ENCODE assay signal across 26 cellular contexts in the genomic region with DNA sequence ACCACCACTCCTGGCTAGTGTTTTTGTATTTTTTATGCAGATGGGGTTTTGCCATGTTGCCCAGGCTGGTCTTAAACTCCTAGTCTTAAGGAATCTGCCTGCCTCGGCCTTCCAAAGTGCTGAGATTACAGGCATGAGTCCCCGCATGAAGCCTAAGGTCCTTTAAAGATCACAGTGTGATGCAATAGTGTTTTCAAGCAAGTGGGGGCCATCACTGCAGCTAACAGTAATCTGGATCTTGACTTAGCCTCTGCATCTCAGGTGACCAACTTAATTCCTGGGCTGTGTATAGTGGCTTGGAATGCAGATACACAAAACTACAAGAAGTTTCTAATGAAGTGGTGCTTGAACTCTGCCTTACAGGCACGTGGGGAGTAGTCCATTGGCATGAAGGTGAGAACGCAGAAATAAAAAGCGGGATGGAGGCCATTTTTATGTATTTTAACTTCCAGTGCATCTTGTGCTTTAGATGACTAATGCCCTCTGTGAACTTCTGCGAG.
DNase-seq lines count a peak whose midpoint lies in the region; ATAC-seq, FAIRE-seq and TF ChIP-seq lines count a peak whose summit lies in the region.
"Had no signal": no experiment of that assay in that cellular context is flagged by ENCODE, and none has a peak within 500 bp of the region (broad histone marks: within the 10 kb centered on the region; RNA-seq: fewer than 3 reads in every experiment).

No MANE protein-coding gene starts in this region.

- H3K4me1 ChIP-seq in HepG2 (ENCODE audit: insufficient read depth, low read length): no peaks in the 10 kb centered on the region
- H3K4me1 ChIP-seq in right lobe of liver: no peaks in the 10 kb centered on the region
- H3K4me1 ChIP-seq in H1 (replicated peaks in 1 of 4; ENCODE audit: control insufficient read depth in 3 of 4, insufficient read depth in 4 of 4, low read length in 3 of 4): no peaks in the 10 kb centered on the region
- no peaks in the 10 kb centered on the region for H3K4me1 ChIP-seq in lower lobe of right lung
- H3K4me1 ChIP-seq: A549; BLaER1 treated with 17β-estradiol and CSF1 and Interleukin-3, amounts not matched to agents 10 nM and 100 nM; Caco-2 had no signal

- no peak overlapping the region for H2BK120ac ChIP-seq in H1 (replicated peaks; ENCODE audit: low read depth, low read length)

- H4K5ac ChIP-seq in H1 (ENCODE audit: insufficient read length, low read depth, low read length): no peak overlapping the region

- CTCF ChIA-PET in HepG2 (lab: Yijun Ruan, JAX; ENCODE audit: low intra/inter-chr PET ratio, low total read pairs) (no interaction called here), H1 (lab: Charles Lee; ENCODE audit: partially characterized antibody) (interaction anchor here (0.9 kb wide), 1 partner anchor 23 kb away, joined by 3 read pairs; no protein-coding TSS in a partner anchor)
- CTCF ChIA-PET in activated CD4-positive, alpha-beta T cell treated with anti-CD3 and anti-CD28 coated beads for 36 hours (lab: Charles Lee): no interaction called here

- no peak overlapping the region for H3K4me3 Mint-ChIP-seq in activated CD4-positive, alpha-beta T cell treated with anti-CD3 and anti-CD28 coated beads for 36 hours
- H3K4me3 Mint-ChIP-seq: B cell; CD4-positive, alpha-beta T cell; CD8-positive, alpha-beta T cell had no signal

- no peaks in the 10 kb centered on the region for H3K27me3 Mint-ChIP-seq in activated CD4-positive, alpha-beta T cell treated with anti-CD3 and anti-CD28 coated beads for 36 hours

- WGBS in HepG2 (ENCODE audit: low lambda C conversion rate): 8% methylated on average over 6 of the region's 6 CpGs
- 61% methylated on average over 6 of the region's 6 CpGs for WGBS in right lobe of liver (ENCODE audit: insufficient coverage, low coverage, low lambda C conversion rate, missing lambda C conversion rate)
- 87% methylated on average over 6 of the region's 6 CpGs; no CpG with 5 or more reads in 1 of the 2 experiments for WGBS in H1 (ENCODE audit: extremely low coverage in 1 of 2, insufficient coverage in 1 of 2, insufficient read length in 1 of 2, insufficient replicate concordance in 2 of 2, low coverage in 1 of 2, low lambda C conversion rate in 2 of 2, missing lambda C conversion rate in 1 of 2), 2 experiments

- H3K36me3 Mint-ChIP-seq in activated CD4-positive, alpha-beta T cell treated with anti-CD3 and anti-CD28 coated beads for 36 hours (ENCODE audit: low read depth): no peaks in the 10 kb centered on the region
- H3K36me3 Mint-ChIP-seq: CD8-positive, alpha-beta T cell had no signal

- H3K36me3 ChIP-seq in HepG2 (replicated peaks in 1 of 2; ENCODE audit: control insufficient read depth in 1 of 2, insufficient read depth in 2 of 2, low read length in 2 of 2) (no peaks in the 10 kb centered on the region), right lobe of liver (no peaks in the 10 kb centered on the region), H1 (ENCODE audit: control insufficient read depth in 2 of 4, insufficient read depth in 4 of 4, low read length in 3 of 4) (no peaks in the 10 kb centered on the region), lower lobe of right lung (no peaks in the 10 kb centered on the region), brain microvascular endothelial cell (replicated peaks) (no peaks in the 10 kb centered on the region)
- H3K36me3 ChIP-seq: BLaER1 treated with 17β-estradiol and CSF1 and Interleukin-3, amounts not matched to agents 10 nM and 100 nM had no signal

- H3K4me2 ChIP-seq in HepG2 (ENCODE audit: low read depth, low read length): no peak overlapping the region
- no peak overlapping the region for H3K4me2 ChIP-seq in H1 (ENCODE audit: insufficient read depth in 1 of 2, low read depth in 2 of 2, low read length in 2 of 2)
- H3K4me2 ChIP-seq: A549; BLaER1 treated with 17β-estradiol and CSF1 and Interleukin-3, amounts not matched to agents 10 nM and 100 nM had no signal

- no peaks in the 10 kb centered on the region for H3K79me1 ChIP-seq in H1 (ENCODE audit: low read depth, low read length)

- H3K18ac ChIP-seq in H1 (ENCODE audit: extremely low read depth, low read length): no peak overlapping the region

- TF ChIP-seq CTCF in HepG2 (CRISPR knock-in tag; IDR thresholded peaks at IDR 0.05): no peak
- TF ChIP-seq CTCF in right lobe of liver (IDR thresholded peaks at IDR 0.05): no peak
- no peak for TF ChIP-seq CTCF in H1 (IDR thresholded peaks at IDR 0.05; ENCODE audit: control extremely low read depth in 1 of 3, insufficient read depth in 1 of 3, low read depth in 1 of 3, low read length in 3 of 3)
- TF ChIP-seq CTCF in lower lobe of right lung (IDR thresholded peaks at IDR 0.05): no peak
- no peak for TF ChIP-seq CTCF in brain microvascular endothelial cell (IDR thresholded peaks at IDR 0.05; ENCODE audit: low read depth, low read length, missing control alignments)

- H3K9me3 Mint-ChIP-seq in activated CD4-positive, alpha-beta T cell treated with anti-CD3 and anti-CD28 coated beads for 36 hours (ENCODE audit: low read depth): no peaks in the 10 kb centered on the region

- no peak overlapping the region for H3K23ac ChIP-seq in H1 (ENCODE audit: insufficient read length)

- H4K91ac ChIP-seq in H1 (replicated peaks; ENCODE audit: insufficient read length, low read length): no peak overlapping the region

- H4K20me1 ChIP-seq in HepG2 (ENCODE audit: insufficient read depth, low read length): no peaks in the 10 kb centered on the region
- H4K20me1 ChIP-seq in H1 (replicated peaks in 1 of 2; ENCODE audit: control insufficient read depth in 1 of 2, insufficient read depth in 2 of 2, low read length in 2 of 2): no peaks in the 10 kb centered on the region
- H4K20me1 ChIP-seq: BLaER1 treated with 17β-estradiol and CSF1 and Interleukin-3, amounts not matched to agents 10 nM and 100 nM had no signal

- H2AK5ac ChIP-seq in H1 (ENCODE audit: low read depth, low read length): no peak overlapping the region

- TF ChIP-seq RAD21 in HepG2 (CRISPR knock-in tag; IDR thresholded peaks at IDR 0.05) (no peak), H1 (IDR thresholded peaks at IDR 0.05 in 1 of 2, conservative IDR thresholded peaks at IDR 0.05 in 1 of 2; ENCODE audit: low read depth in 2 of 2, low read length in 2 of 2) (no peak)

- TF ChIP-seq EP300 in HepG2 (IDR thresholded peaks at IDR 0.05; ENCODE audit: low read depth in 2 of 2, low read length in 2 of 2) (no peak), HepG2 (CRISPR knock-in tag; IDR thresholded peaks at IDR 0.05; ENCODE audit: borderline replicate concordance) (no peak), H1 (IDR thresholded peaks at IDR 0.05; ENCODE audit: borderline replicate concordance in 1 of 2, low read depth in 2 of 2, low read length in 2 of 2) (no peak)

- no peaks in the 10 kb centered on the region for H3K4me1 Mint-ChIP-seq in activated CD4-positive, alpha-beta T cell treated with anti-CD3 and anti-CD28 coated beads for 36 hours
- H3K4me1 Mint-ChIP-seq: B cell had no signal

- in situ Hi-C loops in HepG2 (cut with HindIII; ENCODE audit: extremely low pct_ligation_motif_present, low pct_unique_long_range_greater_than_20kb): no loop called here
- in situ Hi-C loops in brain microvascular endothelial cell (cut with HindIII; ENCODE audit: low pct_ligation_motif_present, low sequenced_read_pairs): no loop called here

- intact Hi-C loops in HepG2 (cut with micrococcal nuclease; ENCODE audit: unreplicated experiment) (no loop called here), right lobe of liver (cut with DNase I) (no loop called here), lower lobe of right lung (cut with DNase I) (no loop called here)
- intact Hi-C loops in activated CD4-positive, alpha-beta T cell treated with anti-CD3 and anti-CD28 coated beads for 36 hours (cut with DNase I, micrococcal nuclease): no loop called here

- BruUV-seq in HepG2 (replicated peaks; lab: Mats Ljungman, UMichigan): no TSS peak

- H3K4me3 ChIP-seq in HepG2 (replicated peaks in 1 of 3; ENCODE audit: insufficient read depth in 1 of 3, low read depth in 2 of 3, low read length in 3 of 3): no peak overlapping the region
- no peak overlapping the region for H3K4me3 ChIP-seq in right lobe of liver
- H3K4me3 ChIP-seq in H1 (ENCODE audit: extremely low read depth in 1 of 4, insufficient read depth in 2 of 4, low read depth in 3 of 4, low read length in 4 of 4): no peak overlapping the region
- H3K4me3 ChIP-seq in lower lobe of right lung: no peak overlapping the region
- H3K4me3 ChIP-seq in brain microvascular endothelial cell (ENCODE audit: low read depth, low read length): no peak overlapping the region
- H3K4me3 ChIP-seq: A549; BLaER1 treated with 17β-estradiol and CSF1 and Interleukin-3, amounts not matched to agents 10 nM and 100 nM; GM12878 had no signal

- no peak for FAIRE-seq in HepG2 (lab: Jason Lieb, UNC)
- no peak for FAIRE-seq in H1 (lab: Jason Lieb, UNC)
- FAIRE-seq: A549, D721Med, GM12878, GM12892, GM18507 had no signal

- no peak overlapping the region for H3K14ac ChIP-seq in H1 (ENCODE audit: insufficient read length)

- no peak overlapping the region for H2BK12ac ChIP-seq in H1 (ENCODE audit: low read depth, low read length)

- ATAC-seq in HepG2: no peak
- no peak for ATAC-seq in right lobe of liver
- peak; percentile 77 to 89 for ATAC-seq in lower lobe of right lung
- no peak for ATAC-seq in activated CD4-positive, alpha-beta T cell treated with anti-CD3 and anti-CD28 coated beads for 36 hours
- ATAC-seq: A549; CD8-positive, alpha-beta T cell; GM12878 had no signal

- H2AFZ ChIP-seq in HepG2 (ENCODE audit: low read length) (no peak overlapping the region), H1 (ENCODE audit: low read length) (no peak overlapping the region)

- no peak for DNase-seq in HepG2 (ENCODE audit: low spot score)
- DNase-seq in right lobe of liver: no peak
- DNase-seq in H1 (ENCODE audit: low read depth in 1 of 2, low spot score in 2 of 2): no peak
- no peak for DNase-seq in lower lobe of right lung
- DNase-seq in activated CD4-positive, alpha-beta T cell treated with anti-CD3 and anti-CD28 coated beads for 36 hours: no peak
- no peak for DNase-seq in RKO (ENCODE audit: low spot score)
- no peak for DNase-seq in brain microvascular endothelial cell
- DNase-seq: AML-193; Caco-2; Calu3; CD4-positive, alpha-beta T cell; CD8-positive, alpha-beta T cell; DMS53; DMS79; DND-41; EL; GDM1 had no signal

- H3K23me2 ChIP-seq in H1 (ENCODE audit: low read depth, low read length): no peaks in the 10 kb centered on the region

- no peak overlapping the region for H2BK20ac ChIP-seq in H1 (ENCODE audit: low read length)

- H3K27ac Mint-ChIP-seq in activated CD4-positive, alpha-beta T cell treated with anti-CD3 and anti-CD28 coated beads for 36 hours: no peak overlapping the region
- H3K27ac Mint-ChIP-seq: B cell; CD4-positive, alpha-beta T cell; CD8-positive, alpha-beta T cell had no signal

- H3K4ac ChIP-seq in H1 (replicated peaks; ENCODE audit: insufficient read length, low read depth, low read length): no peak overlapping the region

- H3K9me3 ChIP-seq in HepG2 (ENCODE audit: low read length) (no peaks in the 10 kb centered on the region), right lobe of liver (no peaks in the 10 kb centered on the region), H1 (ENCODE audit: insufficient read depth in 2 of 2, low read depth in 1 of 2, low read length in 1 of 2) (no peaks in the 10 kb centered on the region), lower lobe of right lung (no peaks in the 10 kb centered on the region)
- H3K9me3 ChIP-seq: A549; BLaER1 treated with 17β-estradiol and CSF1 and Interleukin-3, amounts not matched to agents 10 nM and 100 nM; Caco-2 had no signal

- H3K27ac ChIP-seq in HepG2 (ENCODE audit: extremely low read length, insufficient read depth, low read length) (no peak overlapping the region), right lobe of liver (no peak overlapping the region), H1 (ENCODE audit: low read depth, low read length) (no peak overlapping the region), lower lobe of right lung (no peak overlapping the region), brain microvascular endothelial cell (no peak overlapping the region)
- H3K27ac ChIP-seq: 22Rv1; A549; BLaER1 treated with 17β-estradiol and CSF1 and Interleukin-3, amounts not matched to agents 10 nM and 100 nM; C4-2B had no signal

- no peak overlapping the region for H3K9ac ChIP-seq in HepG2 (ENCODE audit: insufficient read depth, low read depth, low read length)
- H3K9ac ChIP-seq in H1 (replicated peaks in 1 of 4; ENCODE audit: extremely low read depth in 1 of 4, low read depth in 3 of 4, low read length in 3 of 4): no peak overlapping the region
- H3K9ac ChIP-seq: BLaER1 treated with 17β-estradiol and CSF1 and Interleukin-3, amounts not matched to agents 10 nM and 100 nM had no signal

- POLR2A ChIA-PET in HepG2 (lab: Yijun Ruan, JAX) (no interaction called here), H1 (lab: Charles Lee; ENCODE audit: partially characterized antibody) (no interaction called here)
- POLR2A ChIA-PET in activated CD4-positive, alpha-beta T cell treated with anti-CD3 and anti-CD28 coated beads for 36 hours (lab: Charles Lee): no interaction called here

- H2BK5ac ChIP-seq in H1 (ENCODE audit: low read depth, low read length): no peak overlapping the region

- no peaks in the 10 kb centered on the region for H3K27me3 ChIP-seq in HepG2 (ENCODE audit: control insufficient read depth in 1 of 2, insufficient read depth in 2 of 2, low read length in 2 of 2)
- H3K27me3 ChIP-seq in right lobe of liver: no peaks in the 10 kb centered on the region
- H3K27me3 ChIP-seq in H1 (replicated peaks in 1 of 4; ENCODE audit: control insufficient read depth in 3 of 4, extremely low read depth in 1 of 4, insufficient read depth in 3 of 4, low read length in 3 of 4): no peaks in the 10 kb centered on the region
- H3K27me3 ChIP-seq in lower lobe of right lung (ENCODE audit: low read depth): no peaks in the 10 kb centered on the region
- H3K27me3 ChIP-seq in brain microvascular endothelial cell (replicated peaks): no peaks in the 10 kb centered on the region
- H3K27me3 ChIP-seq: BLaER1 treated with 17β-estradiol and CSF1 and Interleukin-3, amounts not matched to agents 10 nM and 100 nM had no signal

- H3K56ac ChIP-seq in H1 (replicated peaks; ENCODE audit: insufficient read length, low read depth, low read length): no peak overlapping the region

- H2BK15ac ChIP-seq in H1 (ENCODE audit: low read length): no peak overlapping the region

- H4K8ac ChIP-seq in H1 (ENCODE audit: extremely low read depth, insufficient read depth, low read length): no peak overlapping the region

- no peak for TF ChIP-seq POLR2A in HepG2 (IDR thresholded peaks at IDR 0.05; ENCODE audit: insufficient read depth in 1 of 2, low read depth in 2 of 2, low read length in 2 of 2)
- no peak for TF ChIP-seq POLR2A in right lobe of liver (IDR thresholded peaks at IDR 0.05)
- no peak for TF ChIP-seq POLR2A in H1 (IDR thresholded peaks at IDR 0.05; ENCODE audit: control extremely low read depth in 1 of 2, low read depth in 2 of 2, low read length in 2 of 2)

- no peaks in the 10 kb centered on the region for H3K79me2 ChIP-seq in HepG2 (ENCODE audit: insufficient read depth, low read length)
- no peaks in the 10 kb centered on the region for H3K79me2 ChIP-seq in H1 (ENCODE audit: control insufficient read depth in 1 of 2, insufficient read depth in 2 of 2, low read length in 2 of 2)

Comparison
In these comparisons a context has a peak if more than half of its experiments do, and no peak if none do; other contexts are left out.
1. ATAC-seq: peak in lower lobe of right lung (2 of 2); none in HepG2 (single experiment), right lobe of liver (0 of 4) and activated CD4-positive, alpha-beta T cell treated with anti-CD3 and anti-CD28 coated beads for 36 hours (single experiment).